Comparison of ENCODE assay signal across 2 cellular contexts in genomic region chr13:109785141-109785891, GRCh38.
TF ChIP-seq lines count a peak whose summit lies in the region.

No MANE protein-coding gene starts in this region.

TF ChIP-seq in A549, 52 proteins besides CTCF, POLR2A, EP300 and RAD21 (continued from another document):
- TF ChIP-seq NR3C1 (IDR thresholded peaks at IDR 0.05) (no peak), EHF (CRISPR knock-in tag; IDR thresholded peaks at IDR 0.05) (no peak), HOXB5 (CRISPR knock-in tag; IDR thresholded peaks at IDR 0.05) (no peak), MAX (IDR thresholded peaks at IDR 0.05) (peak; percentile 23; the same call in 1 of the 2 replicates)
TF ChIP-seq in A549: peak in this region for 3.

TF ChIP-seq in GM23338, 12 proteins besides CTCF, POLR2A, EP300 and RAD21 (continued from another document):
- TF ChIP-seq, protein P1, sequence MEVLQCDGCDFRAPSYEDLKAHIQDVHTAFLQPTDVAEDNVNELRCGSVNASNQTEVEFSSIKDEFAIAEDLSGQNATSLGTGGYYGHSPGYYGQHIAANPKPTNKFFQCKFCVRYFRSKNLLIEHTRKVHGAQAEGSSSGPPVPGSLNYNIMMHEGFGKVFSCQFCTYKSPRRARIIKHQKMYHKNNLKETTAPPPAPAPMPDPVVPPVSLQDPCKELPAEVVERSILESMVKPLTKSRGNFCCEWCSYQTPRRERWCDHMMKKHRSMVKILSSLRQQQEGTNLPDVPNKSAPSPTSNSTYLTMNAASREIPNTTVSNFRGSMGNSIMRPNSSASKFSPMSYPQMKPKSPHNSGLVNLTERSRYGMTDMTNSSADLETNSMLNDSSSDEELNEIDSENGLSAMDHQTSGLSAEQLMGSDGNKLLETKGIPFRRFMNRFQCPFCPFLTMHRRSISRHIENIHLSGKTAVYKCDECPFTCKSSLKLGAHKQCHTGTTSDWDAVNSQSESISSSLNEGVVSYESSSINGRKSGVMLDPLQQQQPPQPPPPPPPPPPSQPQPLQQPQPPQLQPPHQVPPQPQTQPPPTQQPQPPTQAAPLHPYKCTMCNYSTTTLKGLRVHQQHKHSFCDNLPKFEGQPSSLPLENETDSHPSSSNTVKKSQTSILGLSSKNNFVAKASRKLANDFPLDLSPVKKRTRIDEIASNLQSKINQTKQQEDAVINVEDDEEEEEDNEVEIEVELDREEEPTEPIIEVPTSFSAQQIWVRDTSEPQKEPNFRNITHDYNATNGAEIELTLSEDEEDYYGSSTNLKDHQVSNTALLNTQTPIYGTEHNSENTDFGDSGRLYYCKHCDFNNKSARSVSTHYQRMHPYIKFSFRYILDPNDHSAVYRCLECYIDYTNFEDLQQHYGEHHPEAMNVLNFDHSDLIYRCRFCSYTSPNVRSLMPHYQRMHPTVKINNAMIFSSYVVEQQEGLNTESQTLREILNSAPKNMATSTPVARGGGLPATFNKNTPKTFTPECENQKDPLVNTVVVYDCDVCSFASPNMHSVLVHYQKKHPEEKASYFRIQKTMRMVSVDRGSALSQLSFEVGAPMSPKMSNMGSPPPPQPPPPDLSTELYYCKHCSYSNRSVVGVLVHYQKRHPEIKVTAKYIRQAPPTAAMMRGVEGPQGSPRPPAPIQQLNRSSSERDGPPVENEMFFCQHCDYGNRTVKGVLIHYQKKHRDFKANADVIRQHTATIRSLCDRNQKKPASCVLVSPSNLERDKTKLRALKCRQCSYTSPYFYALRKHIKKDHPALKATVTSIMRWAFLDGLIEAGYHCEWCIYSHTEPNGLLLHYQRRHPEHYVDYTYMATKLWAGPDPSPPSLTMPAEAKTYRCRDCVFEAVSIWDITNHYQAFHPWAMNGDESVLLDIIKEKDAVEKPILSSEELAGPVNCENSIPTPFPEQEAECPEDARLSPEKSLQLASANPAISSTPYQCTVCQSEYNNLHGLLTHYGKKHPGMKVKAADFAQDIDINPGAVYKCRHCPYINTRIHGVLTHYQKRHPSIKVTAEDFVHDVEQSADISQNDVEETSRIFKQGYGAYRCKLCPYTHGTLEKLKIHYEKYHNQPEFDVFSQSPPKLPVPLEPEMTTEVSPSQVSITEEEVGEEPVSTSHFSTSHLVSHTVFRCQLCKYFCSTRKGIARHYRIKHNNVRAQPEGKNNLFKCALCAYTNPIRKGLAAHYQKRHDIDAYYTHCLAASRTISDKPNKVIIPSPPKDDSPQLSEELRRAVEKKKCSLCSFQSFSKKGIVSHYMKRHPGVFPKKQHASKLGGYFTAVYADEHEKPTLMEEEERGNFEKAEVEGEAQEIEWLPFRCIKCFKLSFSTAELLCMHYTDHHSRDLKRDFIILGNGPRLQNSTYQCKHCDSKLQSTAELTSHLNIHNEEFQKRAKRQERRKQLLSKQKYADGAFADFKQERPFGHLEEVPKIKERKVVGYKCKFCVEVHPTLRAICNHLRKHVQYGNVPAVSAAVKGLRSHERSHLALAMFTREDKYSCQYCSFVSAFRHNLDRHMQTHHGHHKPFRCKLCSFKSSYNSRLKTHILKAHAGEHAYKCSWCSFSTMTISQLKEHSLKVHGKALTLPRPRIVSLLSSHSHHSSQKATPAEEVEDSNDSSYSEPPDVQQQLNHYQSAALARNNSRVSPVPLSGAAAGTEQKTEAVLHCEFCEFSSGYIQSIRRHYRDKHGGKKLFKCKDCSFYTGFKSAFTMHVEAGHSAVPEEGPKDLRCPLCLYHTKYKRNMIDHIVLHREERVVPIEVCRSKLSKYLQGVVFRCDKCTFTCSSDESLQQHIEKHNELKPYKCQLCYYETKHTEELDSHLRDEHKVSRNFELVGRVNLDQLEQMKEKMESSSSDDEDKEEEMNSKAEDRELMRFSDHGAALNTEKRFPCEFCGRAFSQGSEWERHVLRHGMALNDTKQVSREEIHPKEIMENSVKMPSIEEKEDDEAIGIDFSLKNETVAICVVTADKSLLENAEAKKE (CRISPR knock-in tag; IDR thresholded peaks at IDR 0.05): no peak
- TF ChIP-seq REST (IDR thresholded peaks at IDR 0.05; ENCODE audit: unreplicated experiment) (no peak), ZNF114 (CRISPR knock-in tag; IDR thresholded peaks at IDR 0.05) (no peak), ETS1 (IDR thresholded peaks at IDR 0.05) (no peak), STAT1 (IDR thresholded peaks at IDR 0.05; ENCODE audit: unreplicated experiment) (no peak), EZH2phosphoT487 (IDR thresholded peaks at IDR 0.05; ENCODE audit: unreplicated experiment) (no peak)
